In the genomic region with DNA sequence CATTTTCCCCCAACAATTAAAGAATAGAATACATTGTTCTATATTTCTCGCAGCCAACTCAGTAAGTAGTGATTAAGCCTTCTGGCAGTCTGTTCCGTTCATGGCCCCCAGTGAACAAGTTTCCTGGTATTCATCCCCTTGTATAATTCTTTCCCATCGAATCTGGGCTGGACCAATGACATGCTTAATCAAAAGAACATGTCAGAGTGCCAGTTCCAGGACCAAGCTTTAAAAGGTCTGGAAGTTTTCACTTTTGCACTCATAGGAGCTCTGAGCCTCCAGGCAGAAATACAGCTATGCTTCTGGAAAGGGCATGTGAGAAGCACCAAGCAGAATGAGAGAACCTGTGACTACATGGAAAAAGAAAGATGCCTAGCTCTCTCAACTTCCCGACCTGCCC, we compare ENCODE assay signal across 15 cellular contexts. TPM values are rescaled to one million over a fixed set of nuclear protein-coding genes. Genes with fewer than 3 reads are reported as not detected.
DNase-seq lines count a peak whose midpoint lies in the region; ATAC-seq and TF ChIP-seq lines count a peak whose summit lies in the region.
"Had no signal": no experiment of that assay in that cellular context is flagged by ENCODE, and none has a peak within 500 bp of the region (broad histone marks: within the 10 kb centered on the region; RNA-seq: fewer than 3 reads in every experiment).

No MANE protein-coding gene starts in this region.

- H3K4me1 ChIP-seq in SK-N-SH (ENCODE audit: control insufficient read depth in 1 of 2, insufficient read depth in 2 of 2, low read depth in 1 of 2, low read length in 1 of 2) (peaks cover 12 to 35% of the 10 kb centered on the region in 2 experiments; a peak in 3 of 4 replicates), skeletal muscle satellite cell (ENCODE audit: control insufficient read depth, insufficient read depth, low read length) (peaks cover 21% of the 10 kb centered on the region), mesendoderm (ENCODE audit: control insufficient read depth, low read depth, low read length) (no peaks in the 10 kb centered on the region)
- H3K4me1 ChIP-seq: breast epithelium, upper lobe of left lung had no signal

- no peaks in the 10 kb centered on the region for H3K9me3 ChIP-seq in SK-N-SH
- H3K9me3 ChIP-seq in skeletal muscle satellite cell (replicated peaks; ENCODE audit: low read length) = no peaks in the 10 kb centered on the region
- H3K9me3 ChIP-seq: breast epithelium, MG63, upper lobe of left lung had no signal

- peak overlapping the region; percentile 65 for H3K9ac ChIP-seq in SK-N-SH
- no peak overlapping the region for H3K9ac ChIP-seq in skeletal muscle satellite cell (ENCODE audit: low read depth, low read length)
- H3K9ac ChIP-seq in mesendoderm (ENCODE audit: low read length) = no peak overlapping the region

- no peaks in the 10 kb centered on the region for H4K20me1 ChIP-seq in SK-N-SH (ENCODE audit: insufficient read depth)

- no peak overlapping the region for H2BK120ac ChIP-seq in mesendoderm (ENCODE audit: low read depth, low read length)

- peaks cover 11% of the 10 kb centered on the region for H3K9me3 Mint-ChIP-seq in activated naive CD4-positive, alpha-beta T cell treated with anti-CD3 and anti-CD28 coated beads, Interleukin-2, amount 10 ng/mL, durations not matched to agents 7 days and 5 days

- no peaks in the 10 kb centered on the region for H3K79me1 ChIP-seq in mesendoderm (ENCODE audit: low read length)

- peak overlapping the region; percentile 67 for H2AFZ ChIP-seq in SK-N-SH (ENCODE audit: low read depth)

- 5% methylated on average over 4 of the region's 4 CpGs for WGBS in SK-N-SH (ENCODE audit: low lambda C conversion rate)
- no CpG with 5 or more reads among the region's 4 CpGs for WGBS in mesendoderm (ENCODE audit: extremely low coverage, insufficient coverage, low lambda C conversion rate)

- H3F3A ChIP-seq in SK-N-SH (replicated peaks; ENCODE audit: insufficient read depth) = peaks cover 53% of the 10 kb centered on the region

- no peak overlapping the region for H3K23ac ChIP-seq in mesendoderm (ENCODE audit: low read length)

- no peak for ATAC-seq in Right ventricle myocardium superior (ENCODE audit: poor library complexity)

- no peak overlapping the region for H2BK15ac ChIP-seq in mesendoderm (replicated peaks; ENCODE audit: low read depth)

- peaks cover 17% of the 10 kb centered on the region for H3K79me2 ChIP-seq in SK-N-SH (ENCODE audit: insufficient read depth)
- H3K79me2 ChIP-seq in mesendoderm (ENCODE audit: control insufficient read depth, insufficient read depth, low read length) = no peaks in the 10 kb centered on the region

- peaks cover 49% of the 10 kb centered on the region for H3K4me1 Mint-ChIP-seq in activated naive CD4-positive, alpha-beta T cell treated with anti-CD3 and anti-CD28 coated beads, Interleukin-2, amount 10 ng/mL, durations not matched to agents 7 days and 5 days

- H2AK5ac ChIP-seq in mesendoderm (ENCODE audit: low read length) = no peak overlapping the region

- H3K56ac ChIP-seq in mesendoderm (ENCODE audit: low read length) = no peak overlapping the region

- intact Hi-C loops in Right ventricle myocardium superior (cut with DNase I) = no loop called here

- H3K36me3 Mint-ChIP-seq in activated naive CD4-positive, alpha-beta T cell treated with anti-CD3 and anti-CD28 coated beads, Interleukin-2, amount 10 ng/mL, durations not matched to agents 7 days and 5 days = peaks cover 23% of the 10 kb centered on the region

- no peaks in the 10 kb centered on the region for H3K9me2 ChIP-seq in SK-N-SH

- H3K4me3 Mint-ChIP-seq in activated naive CD4-positive, alpha-beta T cell treated with anti-CD3 and anti-CD28 coated beads, Interleukin-2, amount 10 ng/mL, durations not matched to agents 7 days and 5 days = peak overlapping the region; percentile 27

- H4K8ac ChIP-seq in mesendoderm (ENCODE audit: low read depth, low read length) = no peak overlapping the region

- CTCF ChIA-PET in activated naive CD4-positive, alpha-beta T cell treated with anti-CD3 and anti-CD28 coated beads, Interleukin-2, amount 10 ng/mL, durations not matched to agents 7 days and 5 days (lab: Charles Lee) = no interaction called here
- CTCF ChIA-PET in SK-N-SH (lab: Yijun Ruan, JAX) = interaction anchor here (1.1 to 1.2 kb wide), 2 partner anchors 15 to 17 kb away, joined by 3 to 4 read pairs; no protein-coding TSS in a partner anchor

- H3K27ac Mint-ChIP-seq in activated naive CD4-positive, alpha-beta T cell treated with anti-CD3 and anti-CD28 coated beads, Interleukin-2, amount 10 ng/mL, durations not matched to agents 7 days and 5 days = peak overlapping the region; percentile 77

- peak; percentile 85 to 98; a peak in 3 of 4 replicates for TF ChIP-seq EP300 in SK-N-SH (IDR thresholded peaks at IDR 0.05; ENCODE audit: borderline replicate concordance in 1 of 2, low read depth in 1 of 2, low read length in 1 of 2)

- H3K4me2 ChIP-seq in SK-N-SH = peak overlapping the region; percentile 87
- peak overlapping the region; percentile 66 for H3K4me2 ChIP-seq in skeletal muscle satellite cell (ENCODE audit: low read length)
- H3K4me2 ChIP-seq in mesendoderm (ENCODE audit: low read length) = no peak overlapping the region

- H3K27me3 ChIP-seq in SK-N-SH (ENCODE audit: insufficient read depth) (no peaks in the 10 kb centered on the region), skeletal muscle satellite cell (ENCODE audit: control insufficient read depth, insufficient read depth, low read length) (no peaks in the 10 kb centered on the region), mesendoderm (ENCODE audit: insufficient read depth, low read length, poor library complexity) (no peaks in the 10 kb centered on the region)
- H3K27me3 ChIP-seq: breast epithelium, MG63, upper lobe of left lung had no signal

- TF ChIP-seq CTCF in SK-N-SH (IDR thresholded peaks at IDR 0.05) (no peak), fibroblast of pulmonary artery (IDR thresholded peaks at IDR 0.05; ENCODE audit: low read length, missing control alignments) (no peak)

- H3K4me3 ChIP-seq in SK-N-SH (ENCODE audit: low read depth in 2 of 2, low read length in 1 of 2) (peak overlapping the region; percentile 33 to 47), fibroblast of pulmonary artery (replicated peaks; ENCODE audit: low read depth, low read length) (no peak overlapping the region), skeletal muscle satellite cell (ENCODE audit: low read length) (peak overlapping the region; percentile 31), mesendoderm (ENCODE audit: low read length) (no peak overlapping the region)
- H3K4me3 ChIP-seq: breast epithelium, MG63, upper lobe of left lung had no signal

- no peak overlapping the region for H4K5ac ChIP-seq in mesendoderm (ENCODE audit: low read length)

- 0 out of 2 replicates have a peak, but pooled peaks have one; percentile 19 for TF ChIP-seq RAD21 in SK-N-SH (IDR thresholded peaks at IDR 0.05; ENCODE audit: low read length)

- H3K36me3 ChIP-seq in SK-N-SH (replicated peaks in 1 of 2; ENCODE audit: control insufficient read depth in 1 of 2, insufficient read depth in 2 of 2, low read length in 1 of 2) (peaks cover 0 to 7% of the 10 kb centered on the region in 2 experiments), skeletal muscle satellite cell (ENCODE audit: insufficient read depth, low read length) (no peaks in the 10 kb centered on the region), mesendoderm (ENCODE audit: control insufficient read depth, insufficient read depth, low read length) (no peaks in the 10 kb centered on the region)
- H3K36me3 ChIP-seq: breast epithelium, MG63, upper lobe of left lung had no signal

- POLR2A ChIA-PET in SK-N-SH (lab: Yijun Ruan, JAX) = interaction anchor here (0.7 to 1.4 kb wide), 3 partner anchors 22 to 106 kb away, joined by 3 to 4 read pairs (median 3); a partner anchor contains a TSS

- H3K27me3 Mint-ChIP-seq in activated naive CD4-positive, alpha-beta T cell treated with anti-CD3 and anti-CD28 coated beads, Interleukin-2, amount 10 ng/mL, durations not matched to agents 7 days and 5 days = peaks cover 5% of the 10 kb centered on the region

- H3K18ac ChIP-seq in mesendoderm (ENCODE audit: low read length) = no peak overlapping the region

- no peak overlapping the region for H3K4ac ChIP-seq in mesendoderm (ENCODE audit: low read depth, low read length)

- peak overlapping the region; percentile 87 to 96 for H3K27ac ChIP-seq in SK-N-SH (ENCODE audit: low read depth in 2 of 2, low read length in 1 of 2)
- no peak overlapping the region for H3K27ac ChIP-seq in mesendoderm (ENCODE audit: low read depth, low read length)
- H3K27ac ChIP-seq: breast epithelium, upper lobe of left lung had no signal

- no peak overlapping the region for H2BK5ac ChIP-seq in mesendoderm (ENCODE audit: low read length)

- no peak for DNase-seq in activated naive CD4-positive, alpha-beta T cell treated with anti-CD3 and anti-CD28 coated beads, Interleukin-2, amount 10 ng/mL, durations not matched to agents 7 days and 5 days
- DNase-seq in activated naive CD4-positive, alpha-beta T cell treated with anti-CD3 and anti-CD28 coated beads, Interleukin-2, amount 50 U/mL, for 16 hours = no peak
- DNase-seq in SK-N-SH (peak; percentile 55), fibroblast of pulmonary artery (ENCODE audit: low read depth) (peak; percentile 66), Right ventricle myocardium superior (no peak), SIG-M5 (lab: John Stamatoyannopoulos, UW) (no peak), mesendoderm (no peak)
- DNase-seq: ACHN; kidney; MG63; NCI-H2227 treated with DMSO at 0.1 percent for 48 hours; stimulated activated CD4-positive, alpha-beta T cell treated with anti-CD3 and anti-CD28 coated beads, Interleukin-12 subunit alpha, Interleukin-12 subunit beta, amount 100 ng/mL, for 4 hours; upper lobe of left lung had no signal

TF ChIP-seq in SK-N-SH, 30 proteins besides CTCF, POLR2A, EP300 and RAD21 (continues in another document):
- TF ChIP-seq GATA2 (CRISPR knock-in tag; IDR thresholded peaks at IDR 0.05) (no peak), MXI1 (IDR thresholded peaks at IDR 0.05; ENCODE audit: low read depth, low read length) (peak; percentile 30; the same call in 1 of the 2 replicates), FOSL2 (IDR thresholded peaks at IDR 0.05; ENCODE audit: borderline replicate concordance, low read depth) (peak; percentile 90), RXRA (IDR thresholded peaks at IDR 0.05; ENCODE audit: borderline replicate concordance, low read depth) (peak; percentile 78), RFX5 (IDR thresholded peaks at IDR 0.05; ENCODE audit: low read length) (no peak), CHD2 (IDR thresholded peaks at IDR 0.05; ENCODE audit: low read length, partially characterized antibody) (peak; percentile 75), SIN3A (IDR thresholded peaks at IDR 0.05; ENCODE audit: borderline replicate concordance, low read depth, low read length) (0 out of 2 replicates have a peak, but pooled peaks have one; percentile 51), GABPA (IDR thresholded peaks at IDR 0.05; ENCODE audit: low read depth) (no peak)

RNA-seq across cellular contexts. Expression of a gene that starts 22.5 kb away (rescaled TPM):
- 23.0 and 24.5 TPM in 2 replicates for polyA plus RNA-seq in SK-N-SH (2012; rRNA removed)
- 29.4 and 31.2 TPM in 2 replicates for polyA plus RNA-seq in SK-N-SH (2012; cell fraction: cytosol; rRNA removed)
- 13.7 and 26.9 TPM in 2 replicates for polyA plus RNA-seq in SK-N-SH (2012; cell fraction: nucleus; rRNA removed)
- 41.7 and 78.8 TPM in 2 replicates for total RNA-seq in skeletal muscle satellite cell (2012; rRNA removed)
- total RNA-seq in Right ventricle myocardium superior = 10.3 TPM
- polyA plus RNA-seq in mesendoderm (2013, experiment 1 of 2) = 0.29 TPM
- polyA plus RNA-seq in mesendoderm (2013, experiment 2 of 2) = 0.20 TPM

Comparison
In these comparisons a context has a peak if more than half of its experiments do, and no peak if none do; other contexts are left out.
1. DNase-seq: peak in SK-N-SH (single experiment) and fibroblast of pulmonary artery (single experiment); none in activated naive CD4-positive, alpha-beta T cell treated with anti-CD3 and anti-CD28 coated beads, Interleukin-2, amount 10 ng/mL, durations not matched to agents 7 days and 5 days (single experiment), activated naive CD4-positive, alpha-beta T cell treated with anti-CD3 and anti-CD28 coated beads, Interleukin-2, amount 50 U/mL, for 16 hours (single experiment), Right ventricle myocardium superior (single experiment), SIG-M5 (single experiment) and mesendoderm (single experiment).
2. H3K4me3 ChIP-seq: peak in SK-N-SH (2 of 2) and skeletal muscle satellite cell (single experiment); none in fibroblast of pulmonary artery (single experiment) and mesendoderm (single experiment).